13 cellular contexts compared by ENCODE assay signal in the genomic region with DNA sequence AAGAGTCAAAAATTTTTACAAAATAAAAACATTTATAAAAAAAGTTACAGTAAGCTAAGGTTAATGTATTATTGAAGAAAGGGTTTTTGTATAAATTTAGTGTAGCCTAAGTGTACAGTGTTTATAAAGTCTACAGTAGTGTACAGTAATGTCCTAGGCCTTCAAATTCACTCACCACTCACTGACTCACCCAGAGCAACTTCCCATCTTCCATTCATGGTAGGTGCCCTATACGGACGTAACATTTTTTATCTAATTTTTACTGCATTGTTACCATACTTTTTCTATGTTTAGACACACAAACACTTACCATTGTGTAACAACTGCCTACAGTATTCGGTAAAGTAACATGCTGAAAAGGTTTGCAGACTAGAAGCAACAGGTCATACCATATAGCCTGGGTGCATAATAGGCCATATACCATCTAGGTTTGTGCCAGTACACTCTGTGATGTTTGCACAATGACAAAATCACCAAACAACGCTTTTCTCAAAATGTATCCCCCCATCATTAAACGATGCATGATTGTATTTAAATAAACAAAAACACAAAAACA. TPM values are rescaled to one million over a fixed set of nuclear protein-coding genes. Genes with fewer than 3 reads are reported as not detected.
DNase-seq lines count a peak whose midpoint lies in the region; TF ChIP-seq lines count a peak whose summit lies in the region.
"Had no signal": no experiment of that assay in that cellular context is flagged by ENCODE, and none has a peak within 500 bp of the region (broad histone marks: within the 10 kb centered on the region; RNA-seq: fewer than 3 reads in every experiment).

No MANE protein-coding gene starts in this region.

- no peaks in the 10 kb centered on the region for H3K9me3 ChIP-seq in mesenchymal stem cell (ENCODE audit: control insufficient read depth, low read length)
- no peaks in the 10 kb centered on the region for H3K9me3 ChIP-seq in left ventricle myocardium inferior (replicated peaks)

- WGBS in mesenchymal stem cell: 94% methylated on average over 3 of the region's 5 CpGs

- H2BK5ac ChIP-seq in mesenchymal stem cell (ENCODE audit: low read depth, low read length, poor library complexity, severe bottlenecking): no peak overlapping the region

- H2AFZ ChIP-seq in mesenchymal stem cell (ENCODE audit: low read depth, low read length): no peak overlapping the region

- peak; percentile 64 for DNase-seq in AG10803 (ENCODE audit: low read depth)
- peak; percentile 20 for DNase-seq in HCEC 1CT
- peak; percentile 62 for DNase-seq in brain microvascular endothelial cell
- DNase-seq in mesenchymal stem cell: peak; percentile 29
- no peak for DNase-seq in NK-92 treated with Interleukin-12 subunit alpha and Interleukin-12 subunit beta, amount 100 ng/mL, for 24 hours (lab: John Stamatoyannopoulos, UW)
- DNase-seq in left ventricle myocardium inferior: no peak
- no peak for DNase-seq in NCI-H1105 (lab: John Stamatoyannopoulos, UW)
- DNase-seq: COR-L47, DMS 273 treated with DMSO at 0.1 percent for 48 hours, NCI-H1092 treated with DMSO at 0.1 percent for 48 hours, NCI-H1694, NCI-H748 treated with DMSO at 0.1 percent for 48 hours had no signal

- H2BK12ac ChIP-seq in mesenchymal stem cell (ENCODE audit: low read length in 2 of 2): no peak overlapping the region

- no peak overlapping the region for H3K9ac ChIP-seq in mesenchymal stem cell (ENCODE audit: low read length)

- H3K14ac ChIP-seq in mesenchymal stem cell (ENCODE audit: low read length in 2 of 2): no peak overlapping the region

- no peak overlapping the region for H3K23ac ChIP-seq in mesenchymal stem cell (ENCODE audit: low read length in 2 of 2)

- H3K4ac ChIP-seq in mesenchymal stem cell (ENCODE audit: low read depth in 1 of 2, low read length in 2 of 2): no peak overlapping the region

- no peaks in the 10 kb centered on the region for H3K4me1 ChIP-seq in mesenchymal stem cell (ENCODE audit: control insufficient read depth, insufficient read depth, low read depth, low read length)
- H3K4me1 ChIP-seq in left ventricle myocardium inferior: no peaks in the 10 kb centered on the region

- no peaks in the 10 kb centered on the region for H3K36me3 ChIP-seq in brain microvascular endothelial cell (replicated peaks)
- H3K36me3 ChIP-seq in mesenchymal stem cell (ENCODE audit: control insufficient read depth in 1 of 2, insufficient read depth in 2 of 2, low read depth in 1 of 2, low read length in 2 of 2): peaks cover 0 to 8% of the 10 kb centered on the region in 2 experiments
- no peaks in the 10 kb centered on the region for H3K36me3 ChIP-seq in left ventricle myocardium inferior

- TF ChIP-seq CTCF in AG10803 (conservative IDR thresholded peaks at IDR 0.05; ENCODE audit: low read length) (no peak), brain microvascular endothelial cell (IDR thresholded peaks at IDR 0.05; ENCODE audit: low read depth, low read length, missing control alignments) (no peak), left ventricle myocardium inferior (IDR thresholded peaks at IDR 0.05; ENCODE audit: borderline replicate concordance) (no peak)

- H3K18ac ChIP-seq in mesenchymal stem cell (ENCODE audit: low read depth in 1 of 2, low read length in 2 of 2): no peak overlapping the region

- H2BK120ac ChIP-seq in mesenchymal stem cell (ENCODE audit: low read depth, low read length): no peak overlapping the region

- in situ Hi-C loops in brain microvascular endothelial cell (cut with HindIII; ENCODE audit: low pct_ligation_motif_present, low sequenced_read_pairs): no loop called here

- no peak overlapping the region for H4K8ac ChIP-seq in mesenchymal stem cell (ENCODE audit: low read length)

- H3K27me3 ChIP-seq in brain microvascular endothelial cell (replicated peaks) (no peaks in the 10 kb centered on the region), mesenchymal stem cell (ENCODE audit: control insufficient read depth in 1 of 2, insufficient read depth in 1 of 2, low read length in 2 of 2) (no peaks in the 10 kb centered on the region), left ventricle myocardium inferior (ENCODE audit: low read depth) (no peaks in the 10 kb centered on the region)

- H2AK5ac ChIP-seq in mesenchymal stem cell (ENCODE audit: low read length, severe bottlenecking): no peak overlapping the region

- intact Hi-C loops in left ventricle myocardium inferior (cut with micrococcal nuclease): no loop called here

- H3K4me2 ChIP-seq in mesenchymal stem cell (ENCODE audit: low read length, poor library complexity, severe bottlenecking): no peak overlapping the region

- H3K27ac ChIP-seq in brain microvascular endothelial cell (no peak overlapping the region), mesenchymal stem cell (ENCODE audit: low read length, poor library complexity, severe bottlenecking) (no peak overlapping the region), left ventricle myocardium inferior (replicated peaks) (no peak overlapping the region)

- H3K4me3 ChIP-seq in AG10803 (ENCODE audit: low read length) (no peak overlapping the region), brain microvascular endothelial cell (ENCODE audit: low read depth, low read length) (no peak overlapping the region), mesenchymal stem cell (ENCODE audit: insufficient read depth in 1 of 2, low read depth in 1 of 2, low read length in 2 of 2) (no peak overlapping the region), left ventricle myocardium inferior (no peak overlapping the region)
- H3K4me3 ChIP-seq: GM12878 had no signal

- no peak overlapping the region for H2BK15ac ChIP-seq in mesenchymal stem cell (ENCODE audit: low read depth, poor library complexity, severe bottlenecking)

- peaks cover 7% of the 10 kb centered on the region for H3K79me1 ChIP-seq in mesenchymal stem cell (replicated peaks; ENCODE audit: low read length, poor library complexity, severe bottlenecking)

- no peak overlapping the region for H4K91ac ChIP-seq in mesenchymal stem cell (ENCODE audit: low read length)

RNA-seq across cellular contexts. Expression of a gene that starts 6.0 kb away (rescaled TPM):
- polyA plus RNA-seq in mesenchymal stem cell (2013, experiment 1 of 2): 1.9 TPM
- polyA plus RNA-seq in mesenchymal stem cell (2013, experiment 2 of 2): 2.8 TPM
- 0.52 TPM for total RNA-seq in left ventricle myocardium inferior

RNA-seq across cellular contexts. Expression of a gene that starts 45.5 kb away (rescaled TPM):
- polyA plus RNA-seq in mesenchymal stem cell (2013, experiment 1 of 2): 96.2 TPM
- 93.1 TPM for polyA plus RNA-seq in mesenchymal stem cell (2013, experiment 2 of 2)
- 53.2 TPM for total RNA-seq in left ventricle myocardium inferior

Comparison
In these comparisons a context has a peak if more than half of its experiments do, and no peak if none do; other contexts are left out.
1. DNase-seq: peak in AG10803 (single experiment), HCEC 1CT (single experiment), brain microvascular endothelial cell (single experiment) and mesenchymal stem cell (single experiment); none in NK-92 treated with Interleukin-12 subunit alpha and Interleukin-12 subunit beta, amount 100 ng/mL, for 24 hours (single experiment), left ventricle myocardium inferior (single experiment) and NCI-H1105 (single experiment).